Comparison of ENCODE assay signal across 11 cellular contexts in genomic region chr13:29922896-29923295, GRCh38.
A peak's percentile ranks its signal among the peaks of the same experiment; 100 is the strongest.
DNase-seq lines count a peak whose midpoint lies in the region; ATAC-seq, FAIRE-seq and TF ChIP-seq lines count a peak whose summit lies in the region.
"Had no signal": no experiment of that assay in that cellular context is flagged by ENCODE, and none has a peak within 500 bp of the region (broad histone marks: within the 10 kb centered on the region; RNA-seq: fewer than 3 reads in every experiment).

No MANE protein-coding gene starts in this region.

- in situ Hi-C loops in GM12878 (cut with MboI): loop anchor here (5.0 kb wide), 1 partner anchor 151 kb away; no protein-coding TSS in a partner anchor
- in situ Hi-C loops in HepG2 (cut with HindIII; ENCODE audit: extremely low pct_ligation_motif_present, low pct_unique_long_range_greater_than_20kb): loop anchor here (5.0 to 10.0 kb wide), 2 partner anchors 71 to 148 kb away; partner anchors contain the start of gene UBL3

- POLR2A ChIA-PET in HCT116 (lab: Charles Lee) (no interaction called here), GM12878 (lab: Charles Lee) (interaction anchor here (0.6 kb wide), 1 partner anchor 425 kb away, joined by 3 read pairs; no protein-coding TSS in a partner anchor), HepG2 (lab: Yijun Ruan, JAX) (interaction anchor here (5.5 kb wide), 1 partner anchor 72 kb away, joined by 58 read pairs; the partner anchor contains the start of gene UBL3), T-cell (lab: Charles Lee) (no interaction called here), HEK293T (lab: Yijun Ruan, JAX) (interaction anchor here (0.8 to 2.9 kb wide), 4 partner anchors 10 to 76 kb away, joined by 4 to 16 read pairs (median 8); partner anchors contain the start of gene UBL3)

- H3K79me2 ChIP-seq in HCT116 (ENCODE audit: insufficient read depth, low read length) (no peaks in the 10 kb centered on the region), GM12878 (ENCODE audit: control insufficient read depth, insufficient read depth, low read length) (no peaks in the 10 kb centered on the region), HepG2 (ENCODE audit: insufficient read depth, low read length) (no peaks in the 10 kb centered on the region)

- H4K20me1 ChIP-seq in HCT116 (ENCODE audit: insufficient read depth) (no peaks in the 10 kb centered on the region), GM12878 (ENCODE audit: control insufficient read depth, insufficient read depth) (no peaks in the 10 kb centered on the region), HepG2 (ENCODE audit: insufficient read depth, low read length) (no peaks in the 10 kb centered on the region)

- no peak for TF ChIP-seq CTCF in HCT116 (IDR thresholded peaks at IDR 0.05 in 2 of 3, conservative IDR thresholded peaks at IDR 0.05 in 1 of 3; ENCODE audit: borderline replicate concordance in 1 of 3, insufficient read depth in 1 of 3, low read depth in 2 of 3, low read length in 2 of 3)
- no peak for TF ChIP-seq CTCF in GM12878 (IDR thresholded peaks at IDR 0.05 in 2 of 3, conservative IDR thresholded peaks at IDR 0.05 in 1 of 3; ENCODE audit: control insufficient read depth in 2 of 3, extremely low read depth in 1 of 3, insufficient read depth in 1 of 3, low read depth in 3 of 3, low read length in 3 of 3)
- no peak for TF ChIP-seq CTCF in HepG2 (CRISPR knock-in tag; IDR thresholded peaks at IDR 0.05)
- TF ChIP-seq CTCF in tibial artery (IDR thresholded peaks at IDR 0.05): no peak

- intact Hi-C loops in HCT116 (cut with micrococcal nuclease) (loop anchor here (10.0 kb wide), 1 partner anchor 192 kb away; no protein-coding TSS in a partner anchor), GM12878 (cut with micrococcal nuclease; ENCODE audit: unreplicated experiment) (loop anchor here (5.0 kb wide), 2 partner anchors 76 to 151 kb away; no protein-coding TSS in a partner anchor), HepG2 (cut with micrococcal nuclease; ENCODE audit: unreplicated experiment) (no loop called here), tibial artery (cut with DNase I; ENCODE audit: low total_unique reads) (loop anchor here (2.0 to 10.0 kb wide), 3 partner anchors 70 to 326 kb away; partner anchors contain the start of gene SLC7A1)

- H3K4me1 ChIP-seq in HCT116 (ENCODE audit: control insufficient read depth in 1 of 2, insufficient read depth in 2 of 2, low read length in 2 of 2): peaks cover 45 to 72% of the 10 kb centered on the region in 2 experiments
- H3K4me1 ChIP-seq in GM12878 (ENCODE audit: control insufficient read depth, insufficient read depth, low read length): peaks cover 5% of the 10 kb centered on the region; the same call in 1 of the 2 replicates
- H3K4me1 ChIP-seq in HepG2 (ENCODE audit: insufficient read depth, low read length): peaks cover 72% of the 10 kb centered on the region
- H3K4me1 ChIP-seq in tibial artery: peaks cover 0 to 41% (median 37%) of the 10 kb centered on the region in 4 donors

- SMC1A ChIA-PET in GM12878 (lab: Charles Lee; ENCODE audit: uncharacterized antibody, unreplicated experiment): interaction anchor here (1.0 to 9.1 kb wide), 7 partner anchors 32 to 192 kb away, joined by 3 to 119 read pairs (median 4); no protein-coding TSS in a partner anchor

- no peak for DNase-seq in HCT116 (ENCODE audit: low read depth, low spot score)
- DNase-seq in GM12878 (ENCODE audit: low read depth, low spot score): no peak
- DNase-seq in HepG2 (ENCODE audit: low spot score): no peak
- no peak for DNase-seq in tibial artery
- DNase-seq in occipital lobe (lab: John Stamatoyannopoulos, UW): no peak
- DNase-seq in T-cell: no peak
- no peak for DNase-seq in HEK293T (ENCODE audit: extremely low spot score)
- no peak for DNase-seq in Kasumi-1 (lab: John Stamatoyannopoulos, UW)
- DNase-seq: activated naive CD8-positive, alpha-beta T cell treated with anti-CD3 and anti-CD28 coated beads, Interleukin-2, amount 10 ng/mL, durations not matched to agents 7 days and 5 days; NCI-H1105 had no signal

- no peaks in the 10 kb centered on the region for H3K36me3 Mint-ChIP-seq in T-cell
- H3K36me3 Mint-ChIP-seq: activated naive CD8-positive, alpha-beta T cell treated with anti-CD3 and anti-CD28 coated beads, Interleukin-2, amount 10 ng/mL, durations not matched to agents 7 days and 5 days had no signal

- no peaks in the 10 kb centered on the region for H3K9me3 Mint-ChIP-seq in T-cell
- H3K9me3 Mint-ChIP-seq: activated naive CD8-positive, alpha-beta T cell treated with anti-CD3 and anti-CD28 coated beads, Interleukin-2, amount 10 ng/mL, durations not matched to agents 7 days and 5 days had no signal

- H3K27ac Mint-ChIP-seq in T-cell: no peak overlapping the region
- H3K27ac Mint-ChIP-seq: activated naive CD8-positive, alpha-beta T cell treated with anti-CD3 and anti-CD28 coated beads, Interleukin-2, amount 10 ng/mL, durations not matched to agents 7 days and 5 days had no signal

- H3K36me3 ChIP-seq in HCT116 (ENCODE audit: control insufficient read depth in 1 of 2, insufficient read depth in 2 of 2, low read length in 2 of 2): no peaks in the 10 kb centered on the region
- H3K36me3 ChIP-seq in GM12878 (ENCODE audit: control insufficient read depth in 2 of 2, insufficient read depth in 2 of 2, low read length in 1 of 2): no peaks in the 10 kb centered on the region
- no peaks in the 10 kb centered on the region for H3K36me3 ChIP-seq in HepG2 (replicated peaks in 1 of 2; ENCODE audit: control insufficient read depth in 1 of 2, insufficient read depth in 2 of 2, low read length in 2 of 2)
- no peaks in the 10 kb centered on the region for H3K36me3 ChIP-seq in tibial artery

- H3K27ac ChIP-seq in HCT116 (ENCODE audit: low read depth, low read length) (peak overlapping the region; percentile 78; the same call in 1 of the 2 replicates), GM12878 (ENCODE audit: control insufficient read depth, insufficient read depth) (no peak overlapping the region), HepG2 (ENCODE audit: extremely low read length, insufficient read depth, low read length) (peak overlapping the region; percentile 81), tibial artery (peak overlapping the region; percentile 78 to 86)

- H3K4me3 Mint-ChIP-seq in T-cell: no peak overlapping the region
- H3K4me3 Mint-ChIP-seq: activated naive CD8-positive, alpha-beta T cell treated with anti-CD3 and anti-CD28 coated beads, Interleukin-2, amount 10 ng/mL, durations not matched to agents 7 days and 5 days had no signal

- no peak overlapping the region for H3K4me3 ChIP-seq in HCT116 (replicated peaks in 1 of 2; ENCODE audit: low read depth in 1 of 2, low read length in 2 of 2)
- no peak overlapping the region for H3K4me3 ChIP-seq in GM12878
- H3K4me3 ChIP-seq in HepG2 (replicated peaks in 1 of 3; ENCODE audit: insufficient read depth in 1 of 3, low read depth in 2 of 3, low read length in 3 of 3): peak overlapping the region in 1 of 3 experiments; percentile 61; a peak in 1 of 6 replicates
- no peak overlapping the region for H3K4me3 ChIP-seq in tibial artery
- H3K4me3 ChIP-seq: mucosa of descending colon had no signal

- ATAC-seq in HCT116: no peak
- ATAC-seq in GM12878: peak; percentile 45
- ATAC-seq in HepG2: no peak
- ATAC-seq in T-cell (replicated peaks in 1 of 4): no peak

- H3K9ac ChIP-seq in HCT116 (ENCODE audit: low read length): no peak overlapping the region
- no peak overlapping the region for H3K9ac ChIP-seq in GM12878 (ENCODE audit: control insufficient read depth, insufficient read depth, low read length)
- peak overlapping the region; percentile 70 for H3K9ac ChIP-seq in HepG2 (ENCODE audit: insufficient read depth, low read depth, low read length)

- TF ChIP-seq EP300 in GM12878 (IDR thresholded peaks at IDR 0.05; ENCODE audit: borderline replicate concordance in 1 of 2, control insufficient read depth in 1 of 2, low read depth in 2 of 2, low read length in 2 of 2): no peak
- no peak for TF ChIP-seq EP300 in HepG2 (IDR thresholded peaks at IDR 0.05; ENCODE audit: low read depth in 2 of 2, low read length in 2 of 2)
- no peak for TF ChIP-seq EP300 in HepG2 (CRISPR knock-in tag; IDR thresholded peaks at IDR 0.05; ENCODE audit: borderline replicate concordance)

- FAIRE-seq in GM12878 (lab: Jason Lieb, UNC) (no peak), HepG2 (lab: Jason Lieb, UNC) (no peak)

- TF ChIP-seq POLR2A in HCT116 (IDR thresholded peaks at IDR 0.05; ENCODE audit: borderline replicate concordance, extremely low read depth, insufficient read depth, insufficient read length) (no peak), GM12878 (IDR thresholded peaks at IDR 0.05; ENCODE audit: low read depth, low read length) (no peak), HepG2 (IDR thresholded peaks at IDR 0.05; ENCODE audit: insufficient read depth in 1 of 2, low read depth in 2 of 2, low read length in 2 of 2) (no peak)

- H3K9me3 ChIP-seq in HCT116 (ENCODE audit: control insufficient read depth in 1 of 2, insufficient read depth in 1 of 2, low read depth in 1 of 2, low read length in 2 of 2) (no peaks in the 10 kb centered on the region), GM12878 (replicated peaks; ENCODE audit: control insufficient read depth, insufficient read depth, low read length) (no peaks in the 10 kb centered on the region), HepG2 (ENCODE audit: low read length) (no peaks in the 10 kb centered on the region), tibial artery (no peaks in the 10 kb centered on the region)
- H3K9me3 ChIP-seq: mucosa of descending colon had no signal

- TF ChIP-seq RAD21 in HCT116 (IDR thresholded peaks at IDR 0.05; ENCODE audit: low read depth): no peak
- no peak for TF ChIP-seq RAD21 in GM12878 (IDR thresholded peaks at IDR 0.05; ENCODE audit: insufficient read depth, low read depth, low read length)
- TF ChIP-seq RAD21 in HepG2 (CRISPR knock-in tag; IDR thresholded peaks at IDR 0.05): no peak

- H2AFZ ChIP-seq in HCT116 (ENCODE audit: low read depth, low read length, poor library complexity, severe bottlenecking) (peak overlapping the region; percentile 5), GM12878 (ENCODE audit: control insufficient read depth, low read depth, low read length) (no peak overlapping the region), HepG2 (ENCODE audit: low read length) (peak overlapping the region; percentile 55)

- RAD21 ChIA-PET in HCT116 (lab: Charles Lee; ENCODE audit: low non-redundant PET in 1 of 2, low total read pairs in 2 of 2, uncharacterized antibody in 2 of 2, unreplicated experiment in 2 of 2): interaction anchor here in 1 of 2 experiments (1.4 kb wide), 1 partner anchor 72 kb away, joined by 4 read pairs; the partner anchor contains the start of gene UBL3
- RAD21 ChIA-PET in GM12878 (lab: Charles Lee; ENCODE audit: unreplicated experiment): interaction anchor here (1.8 to 4.3 kb wide), 2 partner anchors 79 to 151 kb away, joined by 9 to 73 read pairs; no protein-coding TSS in a partner anchor

- CTCF ChIA-PET in HCT116 (lab: Charles Lee) (interaction anchor here (1.9 to 2.8 kb wide), 2 partner anchors 13 to 73 kb away, joined by 14 to 15 read pairs; partner anchors contain the start of gene UBL3), GM12878 (lab: Yijun Ruan, JAX) (interaction anchor here (1.0 to 11.6 kb wide), 25 partner anchors 11 to 192 kb away, joined by 3 to 225 read pairs (median 5); no protein-coding TSS in a partner anchor), HepG2 (lab: Yijun Ruan, JAX; ENCODE audit: low intra/inter-chr PET ratio, low total read pairs) (no interaction called here), T-cell (lab: Charles Lee) (interaction anchor here (0.5 to 2.6 kb wide), 8 partner anchors 12 to 213 kb away, joined by 3 to 14 read pairs (median 5); partner anchors contain the start of gene UBL3 (in 1 of the 2)), HEK293T (lab: Yijun Ruan, JAX) (interaction anchor here (0.6 to 3.3 kb wide), 3 partner anchors 11 to 189 kb away, joined by 8 to 17 read pairs (median 11); no protein-coding TSS in a partner anchor)

- no peaks in the 10 kb centered on the region for H3K27me3 ChIP-seq in HCT116 (ENCODE audit: insufficient read depth, low read length)
- H3K27me3 ChIP-seq in GM12878 (replicated peaks in 1 of 2; ENCODE audit: control insufficient read depth in 2 of 2, insufficient read depth in 2 of 2, low read length in 1 of 2): no peaks in the 10 kb centered on the region
- H3K27me3 ChIP-seq in HepG2 (ENCODE audit: control insufficient read depth in 1 of 2, insufficient read depth in 2 of 2, low read length in 2 of 2): no peaks in the 10 kb centered on the region
- H3K27me3 ChIP-seq in tibial artery: no peaks in the 10 kb centered on the region

- BruUV-seq in HCT116 (replicated peaks; lab: Mats Ljungman, UMichigan) (no TSS peak), GM12878 (replicated peaks; lab: Mats Ljungman, UMichigan) (no TSS peak), HepG2 (replicated peaks; lab: Mats Ljungman, UMichigan) (no TSS peak)

- H3K4me1 Mint-ChIP-seq in T-cell: peaks cover 11 to 29% (median 24%) of the 10 kb centered on the region in 3 donors

- WGBS in GM12878 (ENCODE audit: insufficient coverage, insufficient replicate concordance, low lambda C conversion rate, missing lambda C conversion rate): 44% methylated on average over 3 of the region's 3 CpGs
- WGBS in HepG2 (ENCODE audit: low lambda C conversion rate): 92% methylated on average over 3 of the region's 3 CpGs

- H3K27me3 Mint-ChIP-seq in T-cell: no peaks in the 10 kb centered on the region
- H3K27me3 Mint-ChIP-seq: activated naive CD8-positive, alpha-beta T cell treated with anti-CD3 and anti-CD28 coated beads, Interleukin-2, amount 10 ng/mL, durations not matched to agents 7 days and 5 days had no signal

- no peaks in the 10 kb centered on the region for H3K9me2 ChIP-seq in HCT116 (ENCODE audit: insufficient read depth)

- H3K4me2 ChIP-seq in HCT116 (ENCODE audit: low read length) (peak overlapping the region; percentile 52), GM12878 (ENCODE audit: control insufficient read depth, insufficient read depth) (no peak overlapping the region), HepG2 (ENCODE audit: low read depth, low read length) (peak overlapping the region; percentile 80)

Comparison
In these comparisons a context has a peak if more than half of its experiments do, and no peak if none do; other contexts are left out.
1. POLR2A ChIA-PET loops: an anchor here in GM12878 (0.6 kb wide), HepG2 (5.5 kb wide) and HEK293T (0.8 to 2.9 kb wide); none called in HCT116 and T-cell.